ENCODE assay signal across 28 cellular contexts in genomic region chr14:52740751-52741150, GRCh38. TPM values are rescaled to one million over a fixed set of nuclear protein-coding genes. Genes with fewer than 3 reads are reported as not detected.
DNase-seq lines count a peak whose midpoint lies in the region; ATAC-seq lines count a peak whose summit lies in the region.
"Had no signal": no experiment of that assay in that cellular context is flagged by ENCODE, and none has a peak within 500 bp of the region (broad histone marks: within the 10 kb centered on the region; RNA-seq: fewer than 3 reads in every experiment).

No MANE protein-coding gene starts in this region.

- no peaks in the 10 kb centered on the region for H3K9me3 Mint-ChIP-seq in activated naive CD4-positive, alpha-beta T cell treated with anti-CD3 and anti-CD28 coated beads, Interleukin-2, amount 10 ng/mL, durations not matched to agents 7 days and 5 days
- no peaks in the 10 kb centered on the region for H3K9me3 Mint-ChIP-seq in activated naive CD8-positive, alpha-beta T cell treated with anti-CD3 and anti-CD28 coated beads, Interleukin-2, amount 50 U/mL, for 24 hours
- no peaks in the 10 kb centered on the region for H3K9me3 Mint-ChIP-seq in natural killer cell treated with Interleukin-12 subunit alpha and Interleukin-12 subunit beta and Interleukin-15 and Interleukin-18, amount 100 ng/mL, for 72 hours
- H3K9me3 Mint-ChIP-seq: activated T-helper 2 cell treated with anti-CD3 and anti-CD28 coated beads, Interferon-gamma antibody, Interleukin-2, Interleukin-4, amounts not matched to agents 10 μg/mL and 5 μg/mL and 100 μg/mL, durations not matched to agents 14 hours and 24 hours and 36 hours; HFFc6; neural progenitor cell had no signal

- no peak overlapping the region for H2AFZ ChIP-seq in Karpas-422 (ENCODE audit: low read length)
- H2AFZ ChIP-seq: neural progenitor cell had no signal

- H3K9ac ChIP-seq in Karpas-422 (ENCODE audit: low read length), result no peak overlapping the region
- H3K9ac ChIP-seq: neural progenitor cell, SK-N-SH had no signal

- no peak overlapping the region for H3K4me3 ChIP-seq in Karpas-422 (ENCODE audit: low read length)
- H3K4me3 ChIP-seq: breast epithelium, colonic mucosa, esophagus squamous epithelium, gastrocnemius medialis, mucosa of descending colon, neural progenitor cell, right lobe of liver, vagina had no signal

- peaks cover 42% of the 10 kb centered on the region for H3K36me3 Mint-ChIP-seq in activated naive CD4-positive, alpha-beta T cell treated with anti-CD3 and anti-CD28 coated beads, Interleukin-2, amount 10 ng/mL, durations not matched to agents 7 days and 5 days
- peaks cover 22% of the 10 kb centered on the region for H3K36me3 Mint-ChIP-seq in activated naive CD8-positive, alpha-beta T cell treated with anti-CD3 and anti-CD28 coated beads, Interleukin-2, amount 50 U/mL, for 24 hours (ENCODE audit: low read depth)
- no peaks in the 10 kb centered on the region for H3K36me3 Mint-ChIP-seq in natural killer cell treated with Interleukin-12 subunit alpha and Interleukin-12 subunit beta and Interleukin-15 and Interleukin-18, amount 100 ng/mL, for 72 hours

- H3K4me1 Mint-ChIP-seq in activated naive CD4-positive, alpha-beta T cell treated with anti-CD3 and anti-CD28 coated beads, Interleukin-2, amount 10 ng/mL, durations not matched to agents 7 days and 5 days, result peaks cover 73% of the 10 kb centered on the region
- peaks cover 82% of the 10 kb centered on the region for H3K4me1 Mint-ChIP-seq in activated naive CD8-positive, alpha-beta T cell treated with anti-CD3 and anti-CD28 coated beads, Interleukin-2, amount 50 U/mL, for 24 hours
- H3K4me1 Mint-ChIP-seq in natural killer cell treated with Interleukin-12 subunit alpha and Interleukin-12 subunit beta and Interleukin-15 and Interleukin-18, amount 100 ng/mL, for 72 hours (ENCODE audit: low read depth in 2 of 2), result peaks cover 31 to 32% of the 10 kb centered on the region in 2 donors

- H3K27me3 ChIP-seq in Karpas-422 (ENCODE audit: low read length), result no peaks in the 10 kb centered on the region
- H3K27me3 ChIP-seq: breast epithelium, colonic mucosa, esophagus squamous epithelium, gastrocnemius medialis, neural progenitor cell, right lobe of liver, vagina had no signal

- no peak for ATAC-seq in activated naive CD8-positive, alpha-beta T cell treated with anti-CD3 and anti-CD28 coated beads, Interleukin-2, amount 50 U/mL, for 24 hours
- ATAC-seq in natural killer cell treated with Interleukin-12 subunit alpha and Interleukin-12 subunit beta and Interleukin-15 and Interleukin-18, amount 100 ng/mL, for 72 hours, result no peak
- no peak for ATAC-seq in GM19035 (IDR thresholded peaks at IDR 0.05; ENCODE audit: unreplicated experiment)
- ATAC-seq: gastrocnemius medialis, left ventricle myocardium superior, mucosa of descending colon, right lobe of liver had no signal

- peak overlapping the region; percentile 93 for H3K27ac ChIP-seq in Karpas-422 (ENCODE audit: low read length)
- H3K27ac ChIP-seq: breast epithelium, colonic mucosa, esophagus squamous epithelium, neural progenitor cell, right lobe of liver, vagina had no signal

- DNase-seq in activated naive CD4-positive, alpha-beta T cell treated with anti-CD3 and anti-CD28 coated beads, Interleukin-2, amount 10 ng/mL, durations not matched to agents 7 days and 5 days, result no peak
- no peak for DNase-seq in activated naive CD4-positive, alpha-beta T cell treated with Interleukin-2 at 50 U/mL for 16 hours
- DNase-seq in Karpas-422, result no peak
- no peak for DNase-seq in activated naive CD8-positive, alpha-beta T cell treated with anti-CD3 and anti-CD28 coated beads, Interleukin-2, amount 50 U/mL, for 24 hours
- no peak for DNase-seq in natural killer cell treated with Interleukin-12 subunit alpha and Interleukin-12 subunit beta and Interleukin-15 and Interleukin-18, amount 100 ng/mL, for 72 hours (ENCODE audit: low spot score)
- DNase-seq in NCI-H146 treated with DMSO at 0.1 percent for 48 hours (lab: John Stamatoyannopoulos, UW; ENCODE audit: unreplicated experiment), result no peak
- DNase-seq in NCI-H2196 (lab: John Stamatoyannopoulos, UW; ENCODE audit: unreplicated experiment), result no peak
- DNase-seq: C1 segment of cervical spinal cord; colonic mucosa; DMS 273 treated with DMSO at 0.1 percent for 48 hours; esophagus squamous epithelium; gastrocnemius medialis; HFFc6; hippocampal formation; left ventricle myocardium superior; mucosa of descending colon; NCI-H1105; NCI-H2081; NCI-H774; posterior cingulate gyrus; right lobe of liver; SK-N-SH; stimulated activated naive CD4-positive, alpha-beta T cell treated with Interleukin-2 at 50 U/mL for 16 hours had no signal

- H3K4me2 ChIP-seq in Karpas-422 (ENCODE audit: low read depth, low read length, poor library complexity, severe bottlenecking), result no peak overlapping the region
- H3K4me2 ChIP-seq: neural progenitor cell, SK-N-SH had no signal

- H3K4me1 ChIP-seq in Karpas-422 (ENCODE audit: low read length), result peaks cover 60% of the 10 kb centered on the region
- H3K4me1 ChIP-seq: colonic mucosa had no signal

- no peaks in the 10 kb centered on the region for H4K20me1 ChIP-seq in Karpas-422 (ENCODE audit: insufficient read depth, low read depth, low read length)

- peak overlapping the region; percentile 16 for H3K27ac Mint-ChIP-seq in activated naive CD4-positive, alpha-beta T cell treated with anti-CD3 and anti-CD28 coated beads, Interleukin-2, amount 10 ng/mL, durations not matched to agents 7 days and 5 days
- peak overlapping the region; percentile 25 for H3K27ac Mint-ChIP-seq in activated naive CD8-positive, alpha-beta T cell treated with anti-CD3 and anti-CD28 coated beads, Interleukin-2, amount 50 U/mL, for 24 hours
- peak overlapping the region; percentile 27 to 99 for H3K27ac Mint-ChIP-seq in natural killer cell treated with Interleukin-12 subunit alpha and Interleukin-12 subunit beta and Interleukin-15 and Interleukin-18, amount 100 ng/mL, for 72 hours
- H3K27ac Mint-ChIP-seq: HFFc6, neural progenitor cell had no signal

- H3K79me2 ChIP-seq in Karpas-422 (ENCODE audit: low read length), result peaks cover 94% of the 10 kb centered on the region

- CTCF ChIA-PET in activated naive CD4-positive, alpha-beta T cell treated with anti-CD3 and anti-CD28 coated beads, Interleukin-2, amount 10 ng/mL, durations not matched to agents 7 days and 5 days (lab: Charles Lee), result no interaction called here

- H3K4me3 Mint-ChIP-seq in activated naive CD4-positive, alpha-beta T cell treated with anti-CD3 and anti-CD28 coated beads, Interleukin-2, amount 10 ng/mL, durations not matched to agents 7 days and 5 days, result no peak overlapping the region
- H3K4me3 Mint-ChIP-seq in activated naive CD8-positive, alpha-beta T cell treated with anti-CD3 and anti-CD28 coated beads, Interleukin-2, amount 50 U/mL, for 24 hours, result no peak overlapping the region
- H3K4me3 Mint-ChIP-seq in natural killer cell treated with Interleukin-12 subunit alpha and Interleukin-12 subunit beta and Interleukin-15 and Interleukin-18, amount 100 ng/mL, for 72 hours, result no peak overlapping the region
- H3K4me3 Mint-ChIP-seq: HFFc6, neural progenitor cell had no signal

- no peaks in the 10 kb centered on the region for H3K9me3 ChIP-seq in Karpas-422 (ENCODE audit: low read length)
- H3K9me3 ChIP-seq: breast epithelium, colonic mucosa, esophagus squamous epithelium, gastrocnemius medialis, mucosa of descending colon, right lobe of liver, SK-N-SH, vagina had no signal

- no peaks in the 10 kb centered on the region for H3K9me2 ChIP-seq in Karpas-422 (replicated peaks; ENCODE audit: insufficient read depth, low read length)
- H3K9me2 ChIP-seq: SK-N-SH had no signal

- H3K27me3 Mint-ChIP-seq in activated naive CD4-positive, alpha-beta T cell treated with anti-CD3 and anti-CD28 coated beads, Interleukin-2, amount 10 ng/mL, durations not matched to agents 7 days and 5 days, result no peaks in the 10 kb centered on the region
- H3K27me3 Mint-ChIP-seq in activated naive CD8-positive, alpha-beta T cell treated with anti-CD3 and anti-CD28 coated beads, Interleukin-2, amount 50 U/mL, for 24 hours, result no peaks in the 10 kb centered on the region
- H3K27me3 Mint-ChIP-seq in natural killer cell treated with Interleukin-12 subunit alpha and Interleukin-12 subunit beta and Interleukin-15 and Interleukin-18, amount 100 ng/mL, for 72 hours, result no peaks in the 10 kb centered on the region

- H3K36me3 ChIP-seq in Karpas-422 (ENCODE audit: insufficient read depth, low read length), result peaks cover 17% of the 10 kb centered on the region; the same call in 1 of the 2 replicates
- H3K36me3 ChIP-seq: breast epithelium, colonic mucosa, vagina had no signal

RNA-seq across cellular contexts. Expression of gene STYX, which starts 10.8 kb away (rescaled TPM):
- total RNA-seq in Karpas-422 (2014; rRNA removed; shearing (Covaris generic); ENCODE audit: low replicate concordance), result 14.5 and 40.5 TPM in 2 replicates
- total RNA-seq in natural killer cell treated with Interleukin-12 subunit alpha and Interleukin-12 subunit beta and Interleukin-15 and Interleukin-18, amount 100 ng/mL, for 72 hours, result 10 to 100 TPM; 11.9 to 13.2 TPM

RNA-seq across cellular contexts. Expression of gene PSMC6, which starts 33.8 kb away (rescaled TPM):
- total RNA-seq in Karpas-422 (2014; rRNA removed; shearing (Covaris generic); ENCODE audit: low replicate concordance), result 123 and 132 TPM in 2 replicates
- total RNA-seq in natural killer cell treated with Interleukin-12 subunit alpha and Interleukin-12 subunit beta and Interleukin-15 and Interleukin-18, amount 100 ng/mL, for 72 hours, result 100 to 1,000 TPM; 123 to 129 TPM

RNA-seq across cellular contexts. Expression of gene ERO1A, which starts 45.4 kb away (rescaled TPM):
- total RNA-seq in Karpas-422 (2014; rRNA removed; shearing (Covaris generic); ENCODE audit: low replicate concordance), result 97.3 and 105 TPM in 2 replicates
- total RNA-seq in natural killer cell treated with Interleukin-12 subunit alpha and Interleukin-12 subunit beta and Interleukin-15 and Interleukin-18, amount 100 ng/mL, for 72 hours, result 100 to 1,000 TPM; 142 to 146 TPM

RNA-seq across cellular contexts. Expression of gene GNPNAT1, which starts 50.7 kb away (rescaled TPM):
- 14.4 and 30.7 TPM in 2 replicates for total RNA-seq in Karpas-422 (2014; rRNA removed; shearing (Covaris generic); ENCODE audit: low replicate concordance)
- total RNA-seq in natural killer cell treated with Interleukin-12 subunit alpha and Interleukin-12 subunit beta and Interleukin-15 and Interleukin-18, amount 100 ng/mL, for 72 hours, result 10 to 100 TPM; 25.9 to 31.4 TPM
